ENCODE assay signal across 22 cellular contexts in genomic region chr11:86765146-86765663, GRCh38.
"Had no signal": no experiment of that assay in that cellular context is flagged by ENCODE, and none has a peak within 500 bp of the region (broad histone marks: within the 10 kb centered on the region; RNA-seq: fewer than 3 reads in every experiment).

No MANE protein-coding gene starts in this region.

- DNase-seq: cortex of kidney; dorsolateral prefrontal cortex; effector CD8-positive, alpha-beta T cell; foreskin keratinocyte; hippocampal formation; left colon; mammary epithelial cell; mucosa of descending colon; natural killer cell; posterior cingulate gyrus; sigmoid colon; stimulated activated CD4-positive, alpha-beta T cell treated with anti-CD3 and anti-CD28 coated beads, Interleukin-2, amount 100 ng/mL, for 24 hours; stimulated activated CD4-positive, alpha-beta T cell treated with anti-CD3 and anti-CD28 coated beads, Interleukin-4, amount 100 ng/mL, for 4 hours; stimulated activated naive B cell treated with anti-CD40 and anti-IgM and Interleukin-4, amounts not matched to agents 10 μg/mL and 1 μg/mL and 100 μg/mL, for 72 hours; stimulated activated naive CD8-positive, alpha-beta T cell treated with anti-CD3 and anti-CD28 coated beads, Interleukin-15, amount 100 ng/mL, for 72 hours; testis had no signal

- H3K9me3 Mint-ChIP-seq: central memory CD8-positive, alpha-beta T cell; natural killer cell; stimulated activated naive B cell treated with anti-CD40 and anti-IgM and Interleukin-4, amounts not matched to agents 10 μg/mL and 1 μg/mL and 100 μg/mL, for 72 hours; stimulated activated naive CD8-positive, alpha-beta T cell treated with anti-CD3 and anti-CD28 coated beads, Interleukin-15, amount 100 ng/mL, for 72 hours had no signal

- H3K4me3 ChIP-seq: dorsolateral prefrontal cortex, esophagus muscularis mucosa, mucosa of descending colon, sigmoid colon, skin epidermis, testis, tibial nerve had no signal

- H3K4me3 Mint-ChIP-seq: central memory CD8-positive, alpha-beta T cell; natural killer cell; stimulated activated naive B cell treated with anti-CD40 and anti-IgM and Interleukin-4, amounts not matched to agents 10 μg/mL and 1 μg/mL and 100 μg/mL, for 72 hours; stimulated activated naive CD8-positive, alpha-beta T cell treated with anti-CD3 and anti-CD28 coated beads, Interleukin-15, amount 100 ng/mL, for 72 hours had no signal

- H3K4me1 Mint-ChIP-seq: central memory CD8-positive, alpha-beta T cell; natural killer cell; stimulated activated naive B cell treated with anti-CD40 and anti-IgM and Interleukin-4, amounts not matched to agents 10 μg/mL and 1 μg/mL and 100 μg/mL, for 72 hours; stimulated activated naive CD8-positive, alpha-beta T cell treated with anti-CD3 and anti-CD28 coated beads, Interleukin-15, amount 100 ng/mL, for 72 hours had no signal

- FAIRE-seq: endometrium had no signal

- H3K36me3 ChIP-seq: esophagus muscularis mucosa, sigmoid colon, tibial nerve had no signal

- H3K9me3 ChIP-seq: esophagus muscularis mucosa, mucosa of descending colon, sigmoid colon, testis, tibial nerve had no signal

- ATAC-seq: foreskin keratinocyte; left colon; mucosa of descending colon; natural killer cell; stimulated activated naive B cell treated with anti-CD40 and anti-IgM and Interleukin-4, amounts not matched to agents 10 μg/mL and 1 μg/mL and 100 μg/mL, for 72 hours; stimulated activated naive CD8-positive, alpha-beta T cell treated with anti-CD3 and anti-CD28 coated beads, Interleukin-15, amount 100 ng/mL, for 72 hours had no signal

- H3K27ac ChIP-seq: dorsolateral prefrontal cortex, epithelial cell of prostate, esophagus muscularis mucosa, foreskin keratinocyte, sigmoid colon, skin epidermis, testis, tibial nerve had no signal

- H3K27ac Mint-ChIP-seq: natural killer cell; stimulated activated naive B cell treated with anti-CD40 and anti-IgM and Interleukin-4, amounts not matched to agents 10 μg/mL and 1 μg/mL and 100 μg/mL, for 72 hours; stimulated activated naive CD8-positive, alpha-beta T cell treated with anti-CD3 and anti-CD28 coated beads, Interleukin-15, amount 100 ng/mL, for 72 hours had no signal

- H3K27me3 ChIP-seq: dorsolateral prefrontal cortex, esophagus muscularis mucosa, foreskin keratinocyte, sigmoid colon, testis, tibial nerve had no signal

- H3K36me3 Mint-ChIP-seq: natural killer cell; stimulated activated naive B cell treated with anti-CD40 and anti-IgM and Interleukin-4, amounts not matched to agents 10 μg/mL and 1 μg/mL and 100 μg/mL, for 72 hours had no signal

- H3K4me1 ChIP-seq: foreskin keratinocyte had no signal
